Comparison of ENCODE assay signal across 8 cellular contexts in the genomic region with DNA sequence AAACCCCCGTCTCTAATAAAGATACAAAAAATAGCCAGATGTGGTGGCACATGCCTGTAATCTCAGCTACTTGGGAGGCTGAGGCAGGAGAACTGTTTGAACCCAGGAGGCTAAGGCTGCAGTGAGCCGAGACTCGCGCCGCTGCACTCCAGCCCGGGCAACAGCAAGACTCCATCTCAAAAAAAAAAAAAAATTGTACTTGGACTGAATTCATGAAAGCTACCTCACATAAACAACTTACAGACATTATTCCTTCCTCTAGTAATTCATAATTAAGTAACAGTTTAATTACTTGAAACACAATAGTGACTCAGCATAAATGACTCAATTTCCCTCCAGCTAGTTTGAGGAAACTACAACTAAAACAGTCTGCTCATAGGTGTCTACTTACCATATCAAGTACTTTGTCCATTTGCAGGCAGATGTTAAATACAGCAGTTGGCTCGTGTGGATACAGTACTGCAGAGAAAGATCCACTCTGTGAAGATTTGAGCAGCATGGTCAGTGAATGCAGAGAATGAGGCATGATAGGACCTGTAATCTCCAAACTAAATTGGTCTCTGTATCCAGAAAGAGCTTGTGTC. TPM values are rescaled to one million over a fixed set of nuclear protein-coding genes. Genes with fewer than 3 reads are reported as not detected.
A peak's percentile ranks its signal among the peaks of the same experiment; 100 is the strongest.
DNase-seq lines count a peak whose midpoint lies in the region; ATAC-seq and TF ChIP-seq lines count a peak whose summit lies in the region.

No MANE protein-coding gene starts in this region.

- peaks cover 12 to 74% of the 10 kb centered on the region in 2 experiments for H3K36me3 ChIP-seq in mesenchymal stem cell (ENCODE audit: control insufficient read depth in 1 of 2, insufficient read depth in 2 of 2, low read depth in 1 of 2, low read length in 2 of 2)

- no peak overlapping the region for H4K8ac ChIP-seq in mesenchymal stem cell (ENCODE audit: low read length)

- WGBS in mesenchymal stem cell, result 87% methylated on average over 6 of the region's 7 CpGs

- no peak overlapping the region for H3K4me2 ChIP-seq in mesenchymal stem cell (ENCODE audit: low read length, poor library complexity, severe bottlenecking)

- H2BK12ac ChIP-seq in mesenchymal stem cell (ENCODE audit: low read length in 2 of 2), result no peak overlapping the region

- peaks cover 2% of the 10 kb centered on the region for H3K79me1 ChIP-seq in mesenchymal stem cell (replicated peaks; ENCODE audit: low read length, poor library complexity, severe bottlenecking)

- H3K4me1 ChIP-seq in mesenchymal stem cell (ENCODE audit: control insufficient read depth, insufficient read depth, low read depth, low read length), result no peaks in the 10 kb centered on the region

- H2BK15ac ChIP-seq in mesenchymal stem cell (ENCODE audit: low read depth, poor library complexity, severe bottlenecking), result no peak overlapping the region

- no peaks in the 10 kb centered on the region for H3K9me3 Mint-ChIP-seq in HFFc6
- no peaks in the 10 kb centered on the region for H3K9me3 Mint-ChIP-seq in activated T-helper 17 cell treated with anti-CD3 and anti-CD28 coated beads, Interleukin-2, amount 50 U/mL, for 72 hours

- no peak overlapping the region for H2BK120ac ChIP-seq in mesenchymal stem cell (ENCODE audit: low read depth, low read length)

- no peak overlapping the region for H3K23ac ChIP-seq in mesenchymal stem cell (ENCODE audit: low read length in 2 of 2)

- in situ Hi-C loops in Caki2 (cut with HindIII; ENCODE audit: low pct_unique_long_range_greater_than_20kb, low sequenced_read_pairs), result no loop called here

- no peak overlapping the region for H2AK5ac ChIP-seq in mesenchymal stem cell (ENCODE audit: low read length, severe bottlenecking)

- no peak overlapping the region for H2BK5ac ChIP-seq in mesenchymal stem cell (ENCODE audit: low read depth, low read length, poor library complexity, severe bottlenecking)

- H3K27ac Mint-ChIP-seq in HFFc6, result peak overlapping the region; percentile 86
- peak overlapping the region; percentile 75 for H3K27ac Mint-ChIP-seq in activated T-helper 17 cell treated with anti-CD3 and anti-CD28 coated beads, Interleukin-2, amount 50 U/mL, for 72 hours

- no peak overlapping the region for H2AFZ ChIP-seq in mesenchymal stem cell (ENCODE audit: low read depth, low read length)

- no peaks in the 10 kb centered on the region for H3K9me3 ChIP-seq in mesenchymal stem cell (ENCODE audit: control insufficient read depth, low read length)

- no peak for TF ChIP-seq CTCF in HFFc6 (IDR thresholded peaks at IDR 0.05)

- no peak overlapping the region for H3K18ac ChIP-seq in mesenchymal stem cell (ENCODE audit: low read depth in 1 of 2, low read length in 2 of 2)

- no peak overlapping the region for H3K4me3 ChIP-seq in mesenchymal stem cell (ENCODE audit: insufficient read depth in 1 of 2, low read depth in 1 of 2, low read length in 2 of 2)

- H3K4me1 Mint-ChIP-seq in HFFc6 (ENCODE audit: low read depth), result peaks cover 32% of the 10 kb centered on the region
- peaks cover 5% of the 10 kb centered on the region for H3K4me1 Mint-ChIP-seq in activated T-helper 17 cell treated with anti-CD3 and anti-CD28 coated beads, Interleukin-2, amount 50 U/mL, for 72 hours

- H3K4ac ChIP-seq in mesenchymal stem cell (ENCODE audit: low read depth in 1 of 2, low read length in 2 of 2), result no peak overlapping the region

- no peak overlapping the region for H3K14ac ChIP-seq in mesenchymal stem cell (ENCODE audit: low read length in 2 of 2)

- H3K27me3 Mint-ChIP-seq in HFFc6 (ENCODE audit: insufficient read depth), result no peaks in the 10 kb centered on the region
- no peaks in the 10 kb centered on the region for H3K27me3 Mint-ChIP-seq in activated T-helper 17 cell treated with anti-CD3 and anti-CD28 coated beads, Interleukin-2, amount 50 U/mL, for 72 hours

- peak overlapping the region; percentile 61 for H3K4me3 Mint-ChIP-seq in HFFc6
- no peak overlapping the region for H3K4me3 Mint-ChIP-seq in activated T-helper 17 cell treated with anti-CD3 and anti-CD28 coated beads, Interleukin-2, amount 50 U/mL, for 72 hours

- peaks cover 15% of the 10 kb centered on the region for H3K36me3 Mint-ChIP-seq in HFFc6 (ENCODE audit: low read depth)
- peaks cover 87% of the 10 kb centered on the region for H3K36me3 Mint-ChIP-seq in activated T-helper 17 cell treated with anti-CD3 and anti-CD28 coated beads, Interleukin-2, amount 50 U/mL, for 72 hours (ENCODE audit: low read depth)

- no peaks in the 10 kb centered on the region for H3K27me3 ChIP-seq in mesenchymal stem cell (ENCODE audit: control insufficient read depth in 1 of 2, insufficient read depth in 1 of 2, low read length in 2 of 2)

- H4K91ac ChIP-seq in mesenchymal stem cell (ENCODE audit: low read length), result no peak overlapping the region

- H3K9ac ChIP-seq in mesenchymal stem cell (ENCODE audit: low read length), result peak overlapping the region; percentile 29

- ATAC-seq in activated T-helper 17 cell treated with anti-CD3 and anti-CD28 coated beads, Interleukin-2, amount 50 U/mL, for 72 hours (replicated peaks), result peak; percentile 43
- ATAC-seq in GM18517 (IDR thresholded peaks at IDR 0.05; ENCODE audit: unreplicated experiment), result no peak

- peak; percentile 19 for DNase-seq in Caki2 (ENCODE audit: low read depth)
- peak; percentile 45 for DNase-seq in HFFc6
- DNase-seq in mesenchymal stem cell, result peak; percentile 37
- no peak for DNase-seq in HuH-7 (ENCODE audit: low spot score)
- DNase-seq in NCI-H187 treated with DMSO at 0.1 percent for 48 hours (lab: John Stamatoyannopoulos, UW), result no peak
- DNase-seq in activated gamma-delta T cell (lab: John Stamatoyannopoulos, UW), result no peak

- H3K27ac ChIP-seq in mesenchymal stem cell (ENCODE audit: low read length, poor library complexity, severe bottlenecking), result peak overlapping the region; percentile 49

RNA-seq across cellular contexts. Expression of a gene that starts 9.4 kb away (rescaled TPM):
- total RNA-seq in Caki2 (2014; rRNA removed; shearing (Covaris generic); ENCODE audit: low replicate concordance), result 44.7 and 63.5 TPM in 2 replicates
- 10 to 100 TPM; 14.7 to 32.0 (median 28.6) TPM for total RNA-seq in HFFc6 (2021; fragmentation: NEBNext Ultra II Directional; extraction: Animal tissue kit (Norgen Biotek cat#: 25700))
- total RNA-seq in activated T-helper 17 cell treated with anti-CD3 and anti-CD28 coated beads, Interleukin-2, amount 50 U/mL, for 72 hours, result 10 to 100 TPM; 39.8 to 43.0 TPM
- polyA plus RNA-seq in mesenchymal stem cell (2013, experiment 1 of 2), result 11.2 TPM
- 11.9 TPM for polyA plus RNA-seq in mesenchymal stem cell (2013, experiment 2 of 2)

RNA-seq across cellular contexts. Expression of a gene that starts 36.2 kb away (rescaled TPM):
- 66.6 and 409 TPM in 2 replicates for total RNA-seq in Caki2 (2014; rRNA removed; shearing (Covaris generic); ENCODE audit: low replicate concordance)
- total RNA-seq in HFFc6 (2021; fragmentation: NEBNext Ultra II Directional; extraction: Animal tissue kit (Norgen Biotek cat#: 25700)), result 100 to 1,000 TPM; 193 to 233 (median 219) TPM
- total RNA-seq in activated T-helper 17 cell treated with anti-CD3 and anti-CD28 coated beads, Interleukin-2, amount 50 U/mL, for 72 hours, result 100 to 1,000 TPM; 242 to 282 TPM
- polyA plus RNA-seq in mesenchymal stem cell (2013, experiment 1 of 2), result 84.8 TPM
- polyA plus RNA-seq in mesenchymal stem cell (2013, experiment 2 of 2), result 81.3 TPM

RNA-seq across cellular contexts. Expression of a gene that starts 37.1 kb away (rescaled TPM):
- total RNA-seq in Caki2 (2014; rRNA removed; shearing (Covaris generic); ENCODE audit: low replicate concordance), result 20.9 and 37.4 TPM in 2 replicates
- 10 to 100 TPM; 72.6 to 87.5 (median 80.2) TPM for total RNA-seq in HFFc6 (2021; fragmentation: NEBNext Ultra II Directional; extraction: Animal tissue kit (Norgen Biotek cat#: 25700))
- total RNA-seq in activated T-helper 17 cell treated with anti-CD3 and anti-CD28 coated beads, Interleukin-2, amount 50 U/mL, for 72 hours, result 100 to 1,000 TPM in 1 of 2 donors, 10 to 100 TPM in 1; 91.9 to 196 TPM
- polyA plus RNA-seq in mesenchymal stem cell (2013, experiment 1 of 2), result 37.6 TPM
- 37.6 TPM for polyA plus RNA-seq in mesenchymal stem cell (2013, experiment 2 of 2)

Comparison
In these comparisons a context has a peak if more than half of its experiments do, and no peak if none do; other contexts are left out.
1. DNase-seq: peak in Caki2 (single experiment), HFFc6 (single experiment) and mesenchymal stem cell (single experiment); none in HuH-7 (single experiment), NCI-H187 treated with DMSO at 0.1 percent for 48 hours (single experiment) and activated gamma-delta T cell (single experiment).